Comparison of ENCODE assay signal across 8 cellular contexts in the genomic region with DNA sequence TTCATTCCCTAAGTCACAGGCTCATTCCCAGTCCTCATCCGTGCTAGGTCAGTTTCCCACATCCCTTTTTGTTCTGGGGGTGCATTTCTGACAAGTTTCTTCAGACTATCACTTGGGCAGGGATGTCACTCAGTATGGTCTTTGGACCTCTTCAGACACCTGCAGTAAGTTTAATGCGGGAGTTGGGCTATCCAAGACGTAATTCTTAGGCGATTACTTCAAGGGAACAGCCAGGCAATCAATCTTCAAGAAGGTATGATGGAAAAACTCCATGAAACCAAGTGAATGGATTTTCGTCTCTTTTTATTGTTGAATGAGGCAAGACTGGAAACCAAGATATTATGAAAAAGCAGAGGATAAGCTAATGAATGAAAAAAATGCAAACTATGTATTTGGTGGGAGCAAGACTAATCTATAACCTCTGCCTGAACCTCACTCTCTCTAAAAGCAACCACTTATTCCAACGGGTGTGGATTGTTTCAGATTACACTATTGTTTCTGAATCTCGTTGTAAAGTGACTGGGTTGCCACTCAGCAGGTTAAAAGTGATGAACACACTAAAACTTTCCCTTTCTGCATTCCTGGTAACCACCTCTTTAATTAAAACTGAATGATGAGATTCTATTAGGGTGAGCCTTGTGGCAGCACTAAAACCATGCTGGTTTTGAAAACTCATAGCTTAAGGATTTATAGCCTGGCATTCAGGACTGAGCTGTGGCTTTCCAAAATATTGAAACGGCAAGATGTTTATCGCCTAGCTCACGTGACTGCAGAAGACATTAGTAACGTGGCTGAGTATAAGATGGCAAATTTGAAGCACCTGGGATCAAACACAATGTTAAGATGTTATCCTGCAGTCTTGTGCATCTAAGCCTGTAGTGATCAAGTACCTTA. TPM values are rescaled to one million over a fixed set of nuclear protein-coding genes. Genes with fewer than 3 reads are reported as not detected.
DNase-seq lines count a peak whose midpoint lies in the region; ATAC-seq and TF ChIP-seq lines count a peak whose summit lies in the region.

No MANE protein-coding gene starts in this region.

- TF ChIP-seq POLR2A in GM18505 (IDR thresholded peaks at IDR 0.05; ENCODE audit: borderline replicate concordance, extremely low read depth, insufficient read depth, insufficient read length) = no peak

- intact Hi-C loops in dorsolateral prefrontal cortex (cut with DNase I) = loop anchor here (5.0 to 10.0 kb wide), 2 partner anchors 58 to 60 kb away; no protein-coding TSS in a partner anchor

- H3K27me3 Mint-ChIP-seq in nephron progenitor cell (ENCODE audit: low read depth, poor library complexity) = peaks cover 4% of the 10 kb centered on the region

- TF ChIP-seq CTCF in LNCaP clone FGC (IDR thresholded peaks at IDR 0.05; ENCODE audit: control insufficient read depth, extremely low read depth, insufficient read depth) (no peak), dorsolateral prefrontal cortex (IDR thresholded peaks at IDR 0.05 in 54 of 56, conservative IDR thresholded peaks at IDR 0.05 in 2 of 56; ENCODE audit: low read depth in 1 of 56, partially characterized antibody in 56 of 56) (no peak), nephron progenitor cell (IDR thresholded peaks at IDR 0.05) (no peak)

- H3K4me3 ChIP-seq in BLaER1 (peak overlapping the region; percentile 94), LNCaP clone FGC (ENCODE audit: low read depth, low read length) (peak overlapping the region; percentile 79), dorsolateral prefrontal cortex (peak overlapping the region; percentile 58 to 97 (median 88))

- H3K27ac ChIP-seq in BLaER1 = no peak overlapping the region
- peak overlapping the region in 57 of 59 donors; percentile 16 to 96 (median 90) for H3K27ac ChIP-seq in dorsolateral prefrontal cortex

- H4K20me1 ChIP-seq in BLaER1 = no peaks in the 10 kb centered on the region

- peak overlapping the region; percentile 82 for H3K4me3 Mint-ChIP-seq in nephron progenitor cell

- H3K27me3 ChIP-seq in BLaER1 (peaks cover 23% of the 10 kb centered on the region), dorsolateral prefrontal cortex (no peaks in the 10 kb centered on the region)

- H3K27ac Mint-ChIP-seq in nephron progenitor cell = no peak overlapping the region

- no peaks in the 10 kb centered on the region for H3K9me3 Mint-ChIP-seq in nephron progenitor cell

- H3K4me1 ChIP-seq in BLaER1 = peaks cover 22% of the 10 kb centered on the region

- no peaks in the 10 kb centered on the region for H3K36me3 ChIP-seq in BLaER1

- H3K9me3 ChIP-seq in BLaER1 = no peaks in the 10 kb centered on the region

- H3K9ac ChIP-seq in BLaER1 = peak overlapping the region; percentile 75; the same call in 1 of the 2 replicates

- peaks cover 37% of the 10 kb centered on the region for H3K4me1 Mint-ChIP-seq in nephron progenitor cell

- peak overlapping the region; percentile 90 for H3K4me2 ChIP-seq in BLaER1

- no peaks in the 10 kb centered on the region for H3K36me3 Mint-ChIP-seq in nephron progenitor cell (ENCODE audit: low read depth)

- DNase-seq in LNCaP clone FGC (ENCODE audit: low read depth) (no peak), dorsolateral prefrontal cortex (no peak), nephron progenitor cell (no peak)
- no peak for DNase-seq in activated effector memory CD4-positive, alpha-beta T cell treated with Interleukin-2 at 50 U/mL for 16 hours
- DNase-seq in activated CD4-positive, CD25-positive, alpha-beta regulatory T cell (lab: John Stamatoyannopoulos, UW) = no peak

- ATAC-seq in GM19452 (IDR thresholded peaks at IDR 0.05; ENCODE audit: unreplicated experiment) (no peak), GM18505 (IDR thresholded peaks at IDR 0.05; ENCODE audit: unreplicated experiment) (no peak)

RNA-seq across cellular contexts. Expression of a gene that starts 1.1 kb away (rescaled TPM):
- total RNA-seq in dorsolateral prefrontal cortex = 10 to 100 TPM; 32.2 to 88.3 (median 63.5) TPM
